Comparison of ENCODE assay signal across 8 cellular contexts in the genomic region with DNA sequence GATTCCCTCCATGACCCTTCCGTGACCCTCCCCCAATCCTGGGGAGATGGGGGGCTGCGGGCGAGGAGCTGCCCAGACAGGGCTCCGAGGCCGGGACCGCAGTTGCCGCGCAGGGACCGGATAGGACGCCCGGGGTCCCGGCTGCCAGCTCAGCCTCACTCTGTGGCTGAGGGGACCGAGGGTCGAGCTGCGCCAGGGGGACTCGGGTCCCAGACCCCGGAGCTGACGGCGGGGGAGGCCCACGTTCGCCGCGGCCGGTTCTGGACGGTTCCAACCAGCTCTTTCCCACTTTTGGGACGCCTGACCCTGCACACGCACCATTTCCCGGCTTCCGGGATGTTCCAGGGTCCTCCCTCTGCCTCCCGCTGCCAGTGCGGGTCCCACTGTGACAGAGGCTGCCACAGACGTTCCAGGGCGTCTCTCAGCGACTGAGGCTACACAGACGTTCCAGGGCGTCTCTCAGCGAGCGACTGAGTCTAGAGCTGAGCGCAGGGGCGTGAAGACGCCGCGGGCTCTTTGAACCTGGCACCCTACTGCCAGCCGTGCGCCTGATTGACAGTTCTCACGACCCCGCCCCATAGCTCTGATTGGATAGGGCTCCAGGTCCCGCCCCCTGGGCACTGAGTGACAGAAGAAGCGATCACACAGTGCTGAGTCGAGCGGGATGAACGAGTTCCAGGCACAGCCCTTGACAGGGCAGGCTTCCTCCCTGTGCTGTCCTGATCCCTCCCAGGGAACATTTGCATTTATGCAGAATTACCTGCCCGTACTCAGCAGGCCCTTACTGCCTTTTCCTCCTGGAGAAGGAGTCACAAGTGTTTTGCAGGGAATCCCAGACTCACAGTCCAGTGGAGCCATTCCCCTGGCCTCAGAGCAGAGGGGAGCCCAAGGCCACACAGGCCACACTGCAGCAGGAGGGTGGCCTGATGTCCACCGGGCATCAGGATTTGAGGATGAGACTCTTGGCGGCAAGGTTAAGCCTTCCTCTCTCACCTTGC. TPM values are rescaled to one million over a fixed set of nuclear protein-coding genes. Genes with fewer than 3 reads are reported as not detected.
DNase-seq lines count a peak whose midpoint lies in the region; ATAC-seq and TF ChIP-seq lines count a peak whose summit lies in the region.

TSS of gene ZNF563 (minus strand) at position 472 of the 998 bp plus-strand sequence. CDS start at position 321, 151 bp downstream.

- H3K4me3 ChIP-seq in AG10803 (ENCODE audit: low read length) (peak within 1 kb of the TSS; percentile 94), duodenal mucosa (ENCODE audit: low read depth in 1 of 2, low read length in 2 of 2) (peak within 1 kb of the TSS; percentile 77 to 91), right lobe of liver (peak within 1 kb of the TSS; percentile 56 to 88 (median 88))

- peak; percentile 89 for DNase-seq in AG10803 (ENCODE audit: low read depth)
- peak; percentile 90 to 98 for DNase-seq in NCI-H524 (lab: John Stamatoyannopoulos, UW)
- peak; percentile 98 for DNase-seq in activated CD4-positive, alpha-beta memory T cell treated with anti-CD3 and anti-CD28 coated beads, Interleukin-2, amount 10 ng/mL, durations not matched to agents 7 days and 5 days
- DNase-seq in right lobe of liver, result peak; percentile 98 to 99 (median 98)
- DNase-seq in stimulated activated CD4-positive, alpha-beta T cell treated with anti-CD3 and anti-CD28 coated beads, Interleukin-4, amount 100 ng/mL, for 1 hour, result peak; percentile 98

- H3K27ac ChIP-seq in duodenal mucosa (ENCODE audit: low read depth, low read length), result peak within 1 kb of the TSS; percentile 85
- peak within 1 kb of the TSS; percentile 88 to 95 (median 89) for H3K27ac ChIP-seq in right lobe of liver

- H3K27me3 Mint-ChIP-seq in activated CD4-positive, alpha-beta memory T cell treated with anti-CD3 and anti-CD28 coated beads, Interleukin-2, amount 10 ng/mL, durations not matched to agents 7 days and 5 days, result no peaks in the 10 kb centered on the region

- H3K9me3 Mint-ChIP-seq in activated CD4-positive, alpha-beta memory T cell treated with anti-CD3 and anti-CD28 coated beads, Interleukin-2, amount 10 ng/mL, durations not matched to agents 7 days and 5 days, result peaks cover 17% of the 10 kb centered on the region

- H3K4me3 Mint-ChIP-seq in activated CD4-positive, alpha-beta memory T cell treated with anti-CD3 and anti-CD28 coated beads, Interleukin-2, amount 10 ng/mL, durations not matched to agents 7 days and 5 days, result peak within 1 kb of the TSS; percentile 82

- ATAC-seq in HG03175 (IDR thresholded peaks at IDR 0.05; ENCODE audit: unreplicated experiment) (peak; percentile 97), right lobe of liver (peak; percentile 93 to 98 (median 94))

- intact Hi-C loops in right lobe of liver (cut with DNase I), result no loop called here

- H3K9me3 ChIP-seq in duodenal mucosa (ENCODE audit: control insufficient read depth in 1 of 2, low read length in 2 of 2) (no peaks in the 10 kb centered on the region), right lobe of liver (no peaks in the 10 kb centered on the region)

- peaks cover 15% of the 10 kb centered on the region for H3K36me3 Mint-ChIP-seq in activated CD4-positive, alpha-beta memory T cell treated with anti-CD3 and anti-CD28 coated beads, Interleukin-2, amount 10 ng/mL, durations not matched to agents 7 days and 5 days (ENCODE audit: low read depth)

- in situ Hi-C loops in GM18951 (cut with MboI; ENCODE audit: low sequenced_read_pairs, unreplicated experiment), result no loop called here

- H3K36me3 ChIP-seq in duodenal mucosa (ENCODE audit: control insufficient read depth in 1 of 2, insufficient read depth in 2 of 2, low read length in 2 of 2) (no peaks in the 10 kb centered on the region), right lobe of liver (no peaks in the 10 kb centered on the region)

- no peak for TF ChIP-seq CTCF in AG10803 (conservative IDR thresholded peaks at IDR 0.05; ENCODE audit: low read length)
- TF ChIP-seq CTCF in right lobe of liver (IDR thresholded peaks at IDR 0.05), result no peak

- H3K27me3 ChIP-seq in duodenal mucosa (ENCODE audit: control insufficient read depth in 1 of 2, insufficient read depth in 2 of 2, low read length in 2 of 2) (no peaks in the 10 kb centered on the region), right lobe of liver (no peaks in the 10 kb centered on the region)

- H3K4me1 ChIP-seq in duodenal mucosa (ENCODE audit: control insufficient read depth in 1 of 2, insufficient read depth in 2 of 2, low read length in 2 of 2), result peaks cover 10 to 20% of the 10 kb centered on the region in 2 donors
- H3K4me1 ChIP-seq in right lobe of liver, result peaks cover 0 to 32% (median 4%) of the 10 kb centered on the region in 4 donors

- H3K27ac Mint-ChIP-seq in activated CD4-positive, alpha-beta memory T cell treated with anti-CD3 and anti-CD28 coated beads, Interleukin-2, amount 10 ng/mL, durations not matched to agents 7 days and 5 days, result peak within 1 kb of the TSS; percentile 97

- peaks cover 31% of the 10 kb centered on the region for H3K4me1 Mint-ChIP-seq in activated CD4-positive, alpha-beta memory T cell treated with anti-CD3 and anti-CD28 coated beads, Interleukin-2, amount 10 ng/mL, durations not matched to agents 7 days and 5 days

- H3K9ac ChIP-seq in duodenal mucosa (ENCODE audit: low read depth in 1 of 2, low read length in 2 of 2), result peak within 1 kb of the TSS; percentile 60 to 85

- TF ChIP-seq POLR2A in GM18951 (IDR thresholded peaks at IDR 0.05; ENCODE audit: extremely low read depth, insufficient read depth, insufficient read length) (peak; percentile 96), right lobe of liver (IDR thresholded peaks at IDR 0.05) (peak; percentile 92)

- POLR2A ChIA-PET in activated CD4-positive, alpha-beta memory T cell treated with anti-CD3 and anti-CD28 coated beads, Interleukin-2, amount 10 ng/mL, durations not matched to agents 7 days and 5 days (lab: Charles Lee), result interaction anchor here (0.6 to 3.0 kb wide), 21 partner anchors 10 to 567 kb away, joined by 3 to 30 read pairs (median 5); partner anchors contain the start of genes MAN2B1, ZNF136, ZNF20 and ZNF44

- CTCF ChIA-PET in activated CD4-positive, alpha-beta memory T cell treated with anti-CD3 and anti-CD28 coated beads, Interleukin-2, amount 10 ng/mL, durations not matched to agents 7 days and 5 days (lab: Charles Lee), result interaction anchor here (1.0 to 1.8 kb wide), 4 partner anchors 39 to 242 kb away, joined by 3 to 9 read pairs (median 3); partner anchors contain the start of genes ZNF136 and ZNF44

- WGBS in right lobe of liver (ENCODE audit: insufficient coverage, low coverage, low lambda C conversion rate, missing lambda C conversion rate), result 9% methylated on average over 5 of the region's 55 CpGs

RNA-seq across cellular contexts. Expression of gene ZNF563, which starts in this region (rescaled TPM):
- total RNA-seq in activated CD4-positive, alpha-beta memory T cell treated with anti-CD3 and anti-CD28 coated beads, Interleukin-2, amount 10 ng/mL, durations not matched to agents 7 days and 5 days, result 1 to 10 TPM; 4.0 to 4.5 TPM
- total RNA-seq in right lobe of liver, result 1 to 10 TPM; 2.4 to 4.5 (median 3.6) TPM

Comparison
In these comparisons a context has a peak if more than half of its experiments do, and no peak if none do; other contexts are left out.
1. Peak in every context shown above with its lines: DNase-seq, ATAC-seq, H3K4me3 ChIP-seq and H3K27ac ChIP-seq.